Comparison of ENCODE assay signal across 15 cellular contexts in the genomic region with DNA sequence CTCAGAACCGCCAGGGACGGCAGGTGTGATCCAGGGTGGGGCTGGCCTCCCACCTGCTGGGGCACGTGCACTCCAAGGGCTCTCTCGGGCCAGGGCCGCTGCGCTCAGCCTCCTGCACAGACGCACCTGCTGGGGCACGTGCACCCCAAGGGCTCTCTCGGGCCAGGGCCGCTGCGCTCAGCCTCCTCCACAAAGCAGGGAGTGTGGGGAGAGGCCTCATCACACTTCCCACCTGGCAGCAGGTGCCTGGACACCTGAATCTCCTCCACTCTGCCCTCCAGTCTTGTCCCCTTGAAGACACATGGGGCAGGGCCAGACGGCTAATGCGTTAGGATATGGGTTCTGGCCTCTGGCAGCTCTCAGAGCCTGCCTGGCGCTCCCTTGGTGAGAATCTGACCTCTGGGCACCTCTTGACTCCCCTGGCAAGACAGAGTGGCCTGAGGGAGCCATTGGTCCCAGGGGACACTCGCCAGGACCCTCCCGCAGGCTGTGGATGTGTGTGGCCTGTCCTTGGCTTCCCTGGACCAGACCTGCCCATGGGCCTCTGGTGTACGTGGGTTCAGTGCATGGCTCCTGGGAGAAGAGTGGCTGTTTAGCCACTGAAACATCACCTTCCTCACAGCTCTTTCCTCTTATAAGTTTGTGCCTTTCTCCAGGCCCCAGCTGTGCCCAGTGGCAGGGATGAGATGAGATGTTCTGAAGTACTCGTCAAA.
A peak's percentile ranks its signal among the peaks of the same experiment; 100 is the strongest.
DNase-seq lines count a peak whose midpoint lies in the region; ATAC-seq, FAIRE-seq and TF ChIP-seq lines count a peak whose summit lies in the region.
"Had no signal": no experiment of that assay in that cellular context is flagged by ENCODE, and none has a peak within 500 bp of the region (broad histone marks: within the 10 kb centered on the region; RNA-seq: fewer than 3 reads in every experiment).

No MANE protein-coding gene starts in this region.

- FAIRE-seq in HepG2 (lab: Jason Lieb, UNC): no peak
- FAIRE-seq: HTR-8/SVneo had no signal

- H3K4me1 ChIP-seq in HepG2 (ENCODE audit: insufficient read depth, low read length) (peaks cover 9% of the 10 kb centered on the region), right lobe of liver (no peaks in the 10 kb centered on the region), upper lobe of right lung (no peaks in the 10 kb centered on the region)
- H3K4me1 ChIP-seq: gastrocnemius medialis had no signal

- POLR2A ChIA-PET in HepG2 (lab: Yijun Ruan, JAX): no interaction called here

- no peak for TF ChIP-seq RAD21 in HepG2 (CRISPR knock-in tag; IDR thresholded peaks at IDR 0.05)

- peaks cover 9 to 53% of the 10 kb centered on the region in 2 experiments for H3K27me3 ChIP-seq in HepG2 (ENCODE audit: control insufficient read depth in 1 of 2, insufficient read depth in 2 of 2, low read length in 2 of 2)
- no peaks in the 10 kb centered on the region for H3K27me3 ChIP-seq in right lobe of liver
- peaks cover 10% of the 10 kb centered on the region for H3K27me3 ChIP-seq in upper lobe of right lung

- intact Hi-C loops in HepG2 (cut with micrococcal nuclease; ENCODE audit: unreplicated experiment) (no loop called here), right lobe of liver (cut with DNase I) (no loop called here), upper lobe of right lung (cut with DNase I) (no loop called here)

- H3K27ac ChIP-seq in HepG2 (ENCODE audit: extremely low read length, insufficient read depth, low read length) (no peak overlapping the region), right lobe of liver (no peak overlapping the region), coronary artery (no peak overlapping the region), upper lobe of right lung (no peak overlapping the region)
- H3K27ac ChIP-seq: gastrocnemius medialis had no signal

- H3K36me3 ChIP-seq in HepG2 (replicated peaks in 1 of 2; ENCODE audit: control insufficient read depth in 1 of 2, insufficient read depth in 2 of 2, low read length in 2 of 2) (no peaks in the 10 kb centered on the region), right lobe of liver (no peaks in the 10 kb centered on the region), upper lobe of right lung (no peaks in the 10 kb centered on the region)
- H3K36me3 ChIP-seq: gastrocnemius medialis had no signal

- no peak for TF ChIP-seq POLR2A in HepG2 (IDR thresholded peaks at IDR 0.05; ENCODE audit: insufficient read depth in 1 of 2, low read depth in 2 of 2, low read length in 2 of 2)
- TF ChIP-seq POLR2A in right lobe of liver (IDR thresholded peaks at IDR 0.05): no peak

- 37% methylated on average over 10 of the region's 18 CpGs for whole genome bisulfite sequencing in HepG2 (ENCODE audit: low lambda C conversion rate)
- 74% methylated on average over 3 of the region's 18 CpGs for WGBS in right lobe of liver (ENCODE audit: insufficient coverage, low coverage, low lambda C conversion rate, missing lambda C conversion rate)

- no peak overlapping the region for H3K4me3 ChIP-seq in HepG2 (replicated peaks in 1 of 3; ENCODE audit: insufficient read depth in 1 of 3, low read depth in 2 of 3, low read length in 3 of 3)
- H3K4me3 ChIP-seq in right lobe of liver: no peak overlapping the region
- H3K4me3 ChIP-seq in coronary artery: no peak overlapping the region
- H3K4me3 ChIP-seq in upper lobe of right lung: no peak overlapping the region
- H3K4me3 ChIP-seq: gastrocnemius medialis, lung had no signal

- BruUV-seq in HepG2 (replicated peaks; lab: Mats Ljungman, UMichigan): no TSS peak

- H3K9me3 ChIP-seq in HepG2 (ENCODE audit: low read length) (no peaks in the 10 kb centered on the region), right lobe of liver (no peaks in the 10 kb centered on the region), upper lobe of right lung (no peaks in the 10 kb centered on the region)
- H3K9me3 ChIP-seq: gastrocnemius medialis had no signal

- no peak overlapping the region for H3K4me2 ChIP-seq in HepG2 (ENCODE audit: low read depth, low read length)

- CTCF ChIA-PET in HepG2 (lab: Yijun Ruan, JAX; ENCODE audit: low intra/inter-chr PET ratio, low total read pairs): no interaction called here

- in situ Hi-C loops in HepG2 (cut with HindIII; ENCODE audit: extremely low pct_ligation_motif_present, low pct_unique_long_range_greater_than_20kb): no loop called here

- TF ChIP-seq EP300 in HepG2 (IDR thresholded peaks at IDR 0.05; ENCODE audit: low read depth in 2 of 2, low read length in 2 of 2) (no peak), HepG2 (CRISPR knock-in tag; IDR thresholded peaks at IDR 0.05; ENCODE audit: borderline replicate concordance) (no peak)

- H2AFZ ChIP-seq in HepG2 (ENCODE audit: low read length): no peak overlapping the region

- no peaks in the 10 kb centered on the region for H3K79me2 ChIP-seq in HepG2 (ENCODE audit: insufficient read depth, low read length)

- DNase-seq in HepG2 (ENCODE audit: low spot score) (no peak), right lobe of liver (no peak), NCI-H2196 treated with DMSO at 0.1 percent for 48 hours (lab: John Stamatoyannopoulos, UW; ENCODE audit: unreplicated experiment) (peak; percentile 44), coronary artery (ENCODE audit: low spot score) (peak; percentile 68), upper lobe of right lung (peak; percentile 55), NCI-H1930 (lab: John Stamatoyannopoulos, UW) (no peak)
- DNase-seq: activated CD4-positive, alpha-beta T cell treated with anti-CD3 and anti-CD28 coated beads, Interleukin-2, amount 50 U/mL, for 48 hours; Calu3; gastrocnemius medialis; natural killer cell; NCI-H2171 treated with DMSO at 0.1 percent for 48 hours had no signal

- H3K9ac ChIP-seq in HepG2 (ENCODE audit: insufficient read depth, low read depth, low read length): no peak overlapping the region

- ATAC-seq in HepG2 (no peak), right lobe of liver (no peak), upper lobe of right lung (no peak), GM19455 (IDR thresholded peaks at IDR 0.05; ENCODE audit: unreplicated experiment) (no peak), GM21381 (IDR thresholded peaks at IDR 0.05; ENCODE audit: unreplicated experiment) (no peak)
- ATAC-seq: gastrocnemius medialis, natural killer cell had no signal

- TF ChIP-seq CTCF in HepG2 (CRISPR knock-in tag; IDR thresholded peaks at IDR 0.05): no peak
- no peak for TF ChIP-seq CTCF in right lobe of liver (IDR thresholded peaks at IDR 0.05)
- TF ChIP-seq CTCF in coronary artery (IDR thresholded peaks at IDR 0.05): no peak
- no peak for TF ChIP-seq CTCF in upper lobe of right lung (IDR thresholded peaks at IDR 0.05)

- no peaks in the 10 kb centered on the region for H4K20me1 ChIP-seq in HepG2 (ENCODE audit: insufficient read depth, low read length)

TF ChIP-seq in HepG2, 621 proteins besides CTCF, POLR2A, EP300 and RAD21:
- TF ChIP-seq MNT (IDR thresholded peaks at IDR 0.05): 0 out of 2 replicates have a peak, but pooled peaks have one; percentile 25
- no peak for TF ChIP-seq HNF4G (IDR thresholded peaks at IDR 0.05; ENCODE audit: borderline replicate concordance, low read depth, low read length)
- TF ChIP-seq HNF4G (CRISPR knock-in tag; IDR thresholded peaks at IDR 0.05; ENCODE audit: borderline replicate concordance, low read depth): no peak

Comparison
In these comparisons a context has a peak if more than half of its experiments do, and no peak if none do; other contexts are left out.
1. DNase-seq: peak in NCI-H2196 treated with DMSO at 0.1 percent for 48 hours (single experiment), coronary artery (single experiment) and upper lobe of right lung (single experiment); none in HepG2 (single experiment), right lobe of liver (0 of 3) and NCI-H1930 (0 of 2).